ENCODE assay signal across 25 cellular contexts in the genomic region with DNA sequence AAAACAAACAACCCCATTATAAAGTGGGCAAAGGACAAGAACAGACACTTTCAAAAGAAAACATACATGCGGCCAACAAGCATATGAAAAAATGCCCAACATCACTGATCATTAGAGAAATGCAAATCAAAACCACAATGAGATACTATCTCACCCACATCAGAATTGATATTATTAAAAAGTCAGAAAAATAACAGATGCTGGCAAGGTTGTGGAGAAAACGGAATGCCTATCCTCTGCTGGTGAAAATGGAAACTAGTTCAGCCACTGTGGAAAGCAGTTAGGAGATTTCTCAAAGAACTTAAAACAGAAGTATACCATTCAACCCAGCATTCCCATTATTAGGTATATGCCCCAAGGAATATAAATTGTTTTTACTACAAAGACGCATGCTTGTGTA.
"Had no signal": no experiment of that assay in that cellular context is flagged by ENCODE, and none has a peak within 500 bp of the region (broad histone marks: within the 10 kb centered on the region; RNA-seq: fewer than 3 reads in every experiment).

No MANE protein-coding gene starts in this region.

- DNase-seq: colonic mucosa; cortex of kidney; dermis blood vessel endothelial cell; dorsolateral prefrontal cortex; effector CD4-positive, alpha-beta T cell; effector CD8-positive, alpha-beta T cell; effector memory CD4-positive, alpha-beta T cell; effector memory CD8-positive, alpha-beta T cell; endodermal cell; erythroblast; esophagus squamous epithelium; foreskin fibroblast; foreskin keratinocyte; foreskin melanocyte; gastrocnemius medialis; glutamatergic neuron; head of caudate nucleus; heart left ventricle; heart right ventricle had no signal

- H3K4me3 Mint-ChIP-seq: dendritic cell treated with granulocyte-macrophage colony-stimulating factor and Interleukin-4, amounts not matched to agents 40 ng/mL and 50 ng/mL, for 4 days; effector memory CD8-positive, alpha-beta T cell; endodermal cell had no signal

- H3K9me3 ChIP-seq: colonic mucosa, esophagus muscularis mucosa, esophagus squamous epithelium, gastrocnemius medialis, gastroesophageal sphincter had no signal

- ATAC-seq: effector memory CD8-positive, alpha-beta T cell; esophagus mucosa; foreskin keratinocyte; gastrocnemius medialis; gastroesophageal sphincter; heart left ventricle; heart right ventricle had no signal

- H3K4me1 Mint-ChIP-seq: endodermal cell had no signal

- H3K9me3 Mint-ChIP-seq: dendritic cell treated with granulocyte-macrophage colony-stimulating factor and Interleukin-4, amounts not matched to agents 40 ng/mL and 50 ng/mL, for 4 days; effector memory CD8-positive, alpha-beta T cell; endodermal cell had no signal

- H3K4me1 ChIP-seq: colonic mucosa, esophagus muscularis mucosa, esophagus squamous epithelium, foreskin keratinocyte, gastrocnemius medialis, gastroesophageal sphincter had no signal

- H3K27ac Mint-ChIP-seq: dendritic cell treated with granulocyte-macrophage colony-stimulating factor and Interleukin-4, amounts not matched to agents 40 ng/mL and 50 ng/mL, for 4 days; effector memory CD8-positive, alpha-beta T cell; endodermal cell had no signal

- H3K4me3 ChIP-seq: colonic mucosa, coronary artery, dorsolateral prefrontal cortex, esophagus muscularis mucosa, esophagus squamous epithelium, gastrocnemius medialis, gastroesophageal sphincter, heart left ventricle, heart right ventricle had no signal

- H3K27ac ChIP-seq: colonic mucosa, coronary artery, dorsolateral prefrontal cortex, epithelial cell of prostate, esophagus muscularis mucosa, esophagus squamous epithelium, foreskin keratinocyte, gastrocnemius medialis, gastroesophageal sphincter, heart left ventricle, heart right ventricle had no signal

- H3K27me3 Mint-ChIP-seq: dendritic cell treated with granulocyte-macrophage colony-stimulating factor and Interleukin-4, amounts not matched to agents 40 ng/mL and 50 ng/mL, for 4 days; effector memory CD8-positive, alpha-beta T cell had no signal

- H3K27me3 ChIP-seq: colonic mucosa, dorsolateral prefrontal cortex, esophagus muscularis mucosa, esophagus squamous epithelium, foreskin keratinocyte, gastrocnemius medialis, gastroesophageal sphincter, heart left ventricle, heart right ventricle had no signal

- H3K36me3 ChIP-seq: colonic mucosa, gastrocnemius medialis had no signal
